Comparison of ENCODE assay signal across 12 cellular contexts in the genomic region with DNA sequence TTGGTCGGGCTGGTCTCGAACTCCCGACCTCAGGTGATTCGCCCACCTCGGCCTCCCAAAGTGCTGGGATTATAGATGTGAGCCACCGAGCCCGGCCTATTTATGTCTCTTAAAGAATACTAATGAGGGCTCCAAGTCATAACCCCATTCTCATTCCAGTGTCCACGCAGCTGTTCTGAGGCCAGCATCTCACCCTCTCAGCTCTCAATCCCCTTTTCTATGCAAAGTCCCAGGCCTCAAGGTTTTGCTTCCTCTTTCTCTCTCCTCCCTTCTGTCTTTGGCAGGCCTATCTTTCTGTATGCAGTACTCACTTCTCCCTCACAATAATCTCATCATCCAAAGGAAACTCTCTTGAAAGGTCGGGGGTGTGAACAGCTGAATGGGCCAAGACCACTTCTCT. TPM values are rescaled to one million over a fixed set of nuclear protein-coding genes. Genes with fewer than 3 reads are reported as not detected.
DNase-seq lines count a peak whose midpoint lies in the region; ATAC-seq and TF ChIP-seq lines count a peak whose summit lies in the region.
"Had no signal": no experiment of that assay in that cellular context is flagged by ENCODE, and none has a peak within 500 bp of the region (broad histone marks: within the 10 kb centered on the region; RNA-seq: fewer than 3 reads in every experiment).

No MANE protein-coding gene starts in this region.

- no peaks in the 10 kb centered on the region for H3K79me2 ChIP-seq in OCI-LY7 (ENCODE audit: insufficient read depth, low read depth, low read length)

- in situ Hi-C loops in GM13977 (cut with MboI; ENCODE audit: low pct_unique_long_range_greater_than_20kb, low sequenced_read_pairs, unreplicated experiment), result no loop called here

- H3K9ac ChIP-seq in colonic mucosa (ENCODE audit: low read depth in 2 of 2, low read length in 2 of 2), result no peak overlapping the region
- H3K9ac ChIP-seq: KMS-11 had no signal

- CTCF ChIA-PET in OCI-LY7 (lab: Charles Lee; ENCODE audit: unreplicated experiment) (no interaction called here), HEK293T (lab: Yijun Ruan, JAX) (no interaction called here)

- H3K27ac ChIP-seq in OCI-LY7 (ENCODE audit: low read depth, low read length, poor library complexity, severe bottlenecking) (peak overlapping the region; percentile 56), colonic mucosa (no peak overlapping the region)
- H3K27ac ChIP-seq: KMS-11, VCaP had no signal

- no peak overlapping the region for H3K4me3 ChIP-seq in OCI-LY7 (ENCODE audit: low read depth, low read length, poor library complexity, severe bottlenecking)
- no peak overlapping the region for H3K4me3 ChIP-seq in colonic mucosa

- H3K9me3 ChIP-seq in OCI-LY7 (ENCODE audit: low read length) (no peaks in the 10 kb centered on the region), colonic mucosa (no peaks in the 10 kb centered on the region)

- H4K20me1 ChIP-seq in OCI-LY7 (ENCODE audit: insufficient read depth, low read length), result no peaks in the 10 kb centered on the region

- intact Hi-C loops in OCI-LY7 (cut with micrococcal nuclease; ENCODE audit: unreplicated experiment) (loop anchor here (10.0 kb wide), 1 partner anchor 417 kb away; no protein-coding TSS in a partner anchor), colonic mucosa (cut with DNase I) (no loop called here)

- H3K9me2 ChIP-seq in OCI-LY7 (ENCODE audit: insufficient read depth, low read length), result no peaks in the 10 kb centered on the region

- H3K4me1 ChIP-seq in OCI-LY7 (ENCODE audit: insufficient read depth, low read length, poor library complexity, severe bottlenecking) (peaks cover 30% of the 10 kb centered on the region), colonic mucosa (no peaks in the 10 kb centered on the region)

- H3K36me3 ChIP-seq in OCI-LY7 (ENCODE audit: insufficient read depth, low read length) (no peaks in the 10 kb centered on the region), colonic mucosa (no peaks in the 10 kb centered on the region)

- TF ChIP-seq CTCF in GM13977 (IDR thresholded peaks at IDR 0.05; ENCODE audit: extremely low read depth, insufficient read depth, missing control alignments), result no peak
- TF ChIP-seq CTCF in OCI-LY7 (conservative IDR thresholded peaks at IDR 0.05; ENCODE audit: low read length), result no peak
- TF ChIP-seq CTCF in colonic mucosa (IDR thresholded peaks at IDR 0.05), result no peak

- peak; percentile 75 for ATAC-seq in GM21360 (IDR thresholded peaks at IDR 0.05; ENCODE audit: unreplicated experiment)
- ATAC-seq in HG03066 (IDR thresholded peaks at IDR 0.05; ENCODE audit: low read depth, unreplicated experiment), result peak; percentile 93

- no TSS peak for BruUV-seq in OCI-LY7 (replicated peaks; lab: Mats Ljungman, UMichigan)

- no peaks in the 10 kb centered on the region for H3K27me3 ChIP-seq in colonic mucosa

- POLR2A ChIA-PET in OCI-LY7 (lab: Charles Lee) (interaction anchor here (0.7 kb wide), 2 partner anchors 24 to 478 kb away, joined by 5 to 6 read pairs; no protein-coding TSS in a partner anchor), HEK293T (lab: Yijun Ruan, JAX) (no interaction called here)

- peak; percentile 78 for DNase-seq in GM13977 (ENCODE audit: low spot score)
- DNase-seq in OCI-LY7 (ENCODE audit: low spot score), result peak; percentile 86
- no peak for DNase-seq in activated CD4-positive, alpha-beta T cell treated with anti-CD3 and anti-CD28 coated beads, Interleukin-2, amount 50 U/mL, for 1 hour
- DNase-seq in midbrain (lab: John Stamatoyannopoulos, UW), result no peak
- DNase-seq in HEK293T (ENCODE audit: extremely low spot score), result no peak
- no peak for DNase-seq in colonic mucosa
- DNase-seq: CD4-positive, CD25-positive, alpha-beta regulatory T cell; trophoblast cell had no signal

- peak overlapping the region; percentile 42 for H3K4me2 ChIP-seq in OCI-LY7 (ENCODE audit: low read length)
- H3K4me2 ChIP-seq: KMS-11 had no signal

- H2AFZ ChIP-seq in OCI-LY7 (ENCODE audit: low read length), result no peak overlapping the region

TF ChIP-seq in HEK293T, 16 proteins besides CTCF, POLR2A, EP300 and RAD21:
- TF ChIP-seq HDGF (IDR thresholded peaks at IDR 0.05; ENCODE audit: borderline replicate concordance) (no peak), NFRKB (IDR thresholded peaks at IDR 0.05) (no peak), ARNT (IDR thresholded peaks at IDR 0.05) (no peak), ZNF384 (IDR thresholded peaks at IDR 0.05) (no peak), LEF1 (IDR thresholded peaks at IDR 0.05; ENCODE audit: borderline replicate concordance) (no peak), SUZ12 (IDR thresholded peaks at IDR 0.05) (no peak), FOXA1 (IDR thresholded peaks at IDR 0.05) (no peak), TARDBP (IDR thresholded peaks at IDR 0.05) (no peak), FOXM1 (IDR thresholded peaks at IDR 0.05; ENCODE audit: borderline replicate concordance) (no peak), CTBP1 (IDR thresholded peaks at IDR 0.05; ENCODE audit: borderline replicate concordance) (no peak), BHLHE40 (IDR thresholded peaks at IDR 0.05; ENCODE audit: borderline replicate concordance) (no peak)
- TF ChIP-seq, protein P1, sequence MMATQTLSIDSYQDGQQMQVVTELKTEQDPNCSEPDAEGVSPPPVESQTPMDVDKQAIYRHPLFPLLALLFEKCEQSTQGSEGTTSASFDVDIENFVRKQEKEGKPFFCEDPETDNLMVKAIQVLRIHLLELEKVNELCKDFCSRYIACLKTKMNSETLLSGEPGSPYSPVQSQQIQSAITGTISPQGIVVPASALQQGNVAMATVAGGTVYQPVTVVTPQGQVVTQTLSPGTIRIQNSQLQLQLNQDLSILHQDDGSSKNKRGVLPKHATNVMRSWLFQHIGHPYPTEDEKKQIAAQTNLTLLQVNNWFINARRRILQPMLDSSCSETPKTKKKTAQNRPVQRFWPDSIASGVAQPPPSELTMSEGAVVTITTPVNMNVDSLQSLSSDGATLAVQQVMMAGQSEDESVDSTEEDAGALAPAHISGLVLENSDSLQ (IDR thresholded peaks at IDR 0.05), result no peak

RNA-seq across cellular contexts. Expression of gene VSIR, which starts 28.0 kb away (rescaled TPM):
- total RNA-seq in OCI-LY7 (2014; rRNA removed; shearing (Covaris generic)), result 2.1 and 2.2 TPM in 2 replicates
- total RNA-seq in OCI-LY7 (2022) (4.9 and 9.0 TPM in 2 replicates), colonic mucosa (10 to 100 TPM; 41.2 to 42.8 TPM)

RNA-seq across cellular contexts. Expression of gene PSAP, which starts 49.7 kb away (rescaled TPM):
- 156 and 163 TPM in 2 replicates for total RNA-seq in OCI-LY7 (2014; rRNA removed; shearing (Covaris generic))
- total RNA-seq in OCI-LY7 (2022) (186 and 200 TPM in 2 replicates), colonic mucosa (100 to 1,000 TPM; 363 to 629 TPM)

Comparison
In these comparisons a context has a peak if more than half of its experiments do, and no peak if none do; other contexts are left out.
1. DNase-seq: peak in GM13977 (single experiment) and OCI-LY7 (single experiment); none in activated CD4-positive, alpha-beta T cell treated with anti-CD3 and anti-CD28 coated beads, Interleukin-2, amount 50 U/mL, for 1 hour (single experiment), midbrain (single experiment), HEK293T (single experiment) and colonic mucosa (single experiment).
2. RNA of gene VSIR, which starts 28.0 kb away (total RNA-seq): 41.2 to 42.8 TPM in colonic mucosa; 2.1 to 9.0 TPM in OCI-LY7; every median in the first group is over 4 times any median in the second.